In the genomic region with DNA sequence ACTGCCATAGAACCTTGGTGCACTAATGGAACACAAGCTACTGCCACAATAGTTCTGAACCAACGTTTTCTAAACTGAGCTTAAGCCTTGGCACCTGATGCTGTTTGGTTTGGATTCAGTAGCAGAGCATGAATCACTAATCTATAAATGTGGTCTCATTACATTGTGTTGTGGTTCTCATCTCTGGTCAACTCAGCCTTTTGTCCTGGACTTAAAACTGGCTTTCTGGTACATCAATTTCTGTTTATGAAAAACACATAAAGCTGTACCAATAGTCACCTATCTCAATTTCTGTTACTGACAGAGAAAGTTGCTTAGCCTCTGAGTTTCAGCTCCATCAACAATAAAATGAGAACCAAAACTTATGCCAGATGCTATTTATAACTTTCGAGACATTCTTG, we compare ENCODE assay signal across 30 cellular contexts.
DNase-seq lines count a peak whose midpoint lies in the region; ATAC-seq and TF ChIP-seq lines count a peak whose summit lies in the region.
"Had no signal": no experiment of that assay in that cellular context is flagged by ENCODE, and none has a peak within 500 bp of the region (broad histone marks: within the 10 kb centered on the region; RNA-seq: fewer than 3 reads in every experiment).

No MANE protein-coding gene starts in this region.

- BruUV-seq in PC-9 (replicated peaks; lab: Mats Ljungman, UMichigan) = no TSS peak

- H3K9me2 ChIP-seq in PC-9 (ENCODE audit: insufficient read depth) = no peaks in the 10 kb centered on the region

- DNase-seq in sciatic nerve (ENCODE audit: low spot score) (no peak), PC-9 (no peak), NK-92 (lab: John Stamatoyannopoulos, UW; ENCODE audit: unreplicated experiment) (no peak)
- DNase-seq: ACHN; activated CD4-positive, alpha-beta T cell treated with anti-CD3 and anti-CD28 coated beads, Interleukin-2, amount 10 ng/mL, durations not matched to agents 24 days and 14 days; activated naive CD4-positive, alpha-beta T cell treated with anti-CD3 and anti-CD28 coated beads, Interleukin-2, amount 10 ng/mL, durations not matched to agents 7 days and 5 days; activated T-cell treated with anti-CD3 and anti-CD28 coated beads, Interleukin-2, amount 50 U/mL, for 48 hours; amniotic stem cell; cortex of kidney; DMS79; esophagus squamous epithelium; gastrocnemius medialis; GM23248; immature natural killer cell; Kasumi-1; left lung; NCI-H1694 treated with DMSO at 0.1 percent for 48 hours; NCI-H526; stimulated activated CD4-positive, alpha-beta T cell treated with anti-CD3 and anti-CD28 coated beads, Interleukin-2, amount 100 ng/mL, for 24 hours; T-helper 17 cell had no signal

- H3K27ac ChIP-seq in PC-9 = no peak overlapping the region
- H3K27ac ChIP-seq: BLaER1, cardiac muscle cell, esophagus squamous epithelium, gastrocnemius medialis, GM23248, hepatocyte, left lung, SK-N-MC, suprapubic skin had no signal

- ATAC-seq in GM18502 (IDR thresholded peaks at IDR 0.05; ENCODE audit: poor library complexity, unreplicated experiment) (peak; percentile 67), GM19468 (IDR thresholded peaks at IDR 0.05; ENCODE audit: extremely low read depth, unreplicated experiment) (peak; percentile 14), HG03432 (IDR thresholded peaks at IDR 0.05; ENCODE audit: unreplicated experiment) (peak; percentile 67), sciatic nerve (peak; percentile 12), HG02759 (IDR thresholded peaks at IDR 0.05; ENCODE audit: unreplicated experiment) (no peak)
- ATAC-seq: gastrocnemius medialis, left lung, T-helper 17 cell had no signal

- no peaks in the 10 kb centered on the region for H3K9me3 ChIP-seq in PC-9 (ENCODE audit: insufficient read depth, low read depth)
- H3K9me3 ChIP-seq: BLaER1, esophagus squamous epithelium, gastrocnemius medialis, left lung, suprapubic skin had no signal

- no peak overlapping the region for H2AFZ ChIP-seq in PC-9
- H2AFZ ChIP-seq: GM23248, hepatocyte had no signal

- POLR2A ChIA-PET in PC-9 (lab: Charles Lee; ENCODE audit: unreplicated experiment) = no interaction called here

- H3K4me2 ChIP-seq in PC-9 = no peak overlapping the region
- H3K4me2 ChIP-seq: BLaER1, hepatocyte, smooth muscle cell had no signal

- no peaks in the 10 kb centered on the region for H3K79me2 ChIP-seq in PC-9 (ENCODE audit: low read depth)
- H3K79me2 ChIP-seq: hepatocyte had no signal

- no peak overlapping the region for H3K4me3 ChIP-seq in PC-9
- H3K4me3 ChIP-seq: BLaER1, cardiac muscle cell, esophagus squamous epithelium, gastrocnemius medialis, GM23248, hepatocyte, left lung, SK-N-MC, smooth muscle cell, suprapubic skin had no signal

- intact Hi-C loops in sciatic nerve (cut with DNase I) = no loop called here
- intact Hi-C loops in PC-9 (cut with micrococcal nuclease; ENCODE audit: unreplicated experiment) = no loop called here

- H4K20me1 ChIP-seq in PC-9 (ENCODE audit: insufficient read depth) = no peaks in the 10 kb centered on the region
- H4K20me1 ChIP-seq: BLaER1 had no signal

- TF ChIP-seq CTCF in PC-9 (conservative IDR thresholded peaks at IDR 0.05) = no peak

- H3F3A ChIP-seq in PC-9 (ENCODE audit: insufficient read depth, low read depth) = no peaks in the 10 kb centered on the region

- CTCF ChIA-PET in PC-9 (lab: Charles Lee) = no interaction called here

- no peaks in the 10 kb centered on the region for H3K36me3 ChIP-seq in PC-9 (ENCODE audit: low read depth)
- H3K36me3 ChIP-seq: BLaER1, cardiac muscle cell, esophagus squamous epithelium, gastrocnemius medialis, left lung, suprapubic skin had no signal

- H3K27me3 ChIP-seq in PC-9 (ENCODE audit: insufficient read depth, low read depth) = no peaks in the 10 kb centered on the region
- H3K27me3 ChIP-seq: BLaER1, esophagus squamous epithelium, gastrocnemius medialis, left lung, suprapubic skin had no signal

- H3K4me1 ChIP-seq in PC-9 (replicated peaks; ENCODE audit: insufficient read depth) = no peaks in the 10 kb centered on the region
- H3K4me1 ChIP-seq: BLaER1, esophagus squamous epithelium, gastrocnemius medialis, left lung had no signal
